19 cellular contexts compared by ENCODE assay signal in genomic region chr9:135227641-135228251, GRCh38.
"Had no signal": no experiment of that assay in that cellular context is flagged by ENCODE, and none has a peak within 500 bp of the region (broad histone marks: within the 10 kb centered on the region; RNA-seq: fewer than 3 reads in every experiment).

No MANE protein-coding gene starts in this region.

- H3K27ac ChIP-seq: adrenal gland, breast epithelium, left lung, thoracic aorta, WERI-Rb-1 had no signal

- H3K4me3 Mint-ChIP-seq: activated naive CD8-positive, alpha-beta T cell; activated T-cell treated with anti-CD3 and anti-CD28 coated beads, Interleukin-2, amount 50 U/mL, for 24 hours; activated T-helper 17 cell treated with anti-CD3 and anti-CD28 coated beads, Interleukin-2, amount 50 U/mL, for 72 hours; memory B cell; nephron progenitor cell; T-helper 2 cell treated with Interferon-gamma antibody and Interleukin-4, amounts not matched to agents 5 μg/mL and 100 μg/mL, for 36 hours; type B pancreatic cell had no signal

- H3K4me1 Mint-ChIP-seq: activated T-helper 17 cell treated with anti-CD3 and anti-CD28 coated beads, Interleukin-2, amount 50 U/mL, for 72 hours; memory B cell had no signal

- H3K36me3 ChIP-seq: adrenal gland, breast epithelium, left lung, thoracic aorta, WERI-Rb-1 had no signal

- H3K27ac Mint-ChIP-seq: activated naive CD8-positive, alpha-beta T cell; activated T-cell treated with anti-CD3 and anti-CD28 coated beads, Interleukin-2, amount 50 U/mL, for 24 hours; activated T-helper 17 cell treated with anti-CD3 and anti-CD28 coated beads, Interleukin-2, amount 50 U/mL, for 72 hours; memory B cell; T-helper 2 cell treated with Interferon-gamma antibody and Interleukin-4, amounts not matched to agents 5 μg/mL and 100 μg/mL, for 36 hours; type B pancreatic cell had no signal

- DNase-seq: activated naive CD4-positive, alpha-beta T cell; activated T-cell treated with anti-CD3 and anti-CD28 coated beads, Interleukin-2, amount 50 U/mL, for 24 hours; adrenal gland; erythroblast; foreskin fibroblast; nephron progenitor cell; nucleus accumbens; SK-N-SH; stimulated activated CD4-positive, alpha-beta T cell treated with anti-CD3 and anti-CD28 coated beads, Interleukin-4, amount 100 ng/mL, for 24 hours; stimulated activated naive CD4-positive, alpha-beta T cell treated with Interleukin-2 at 50 U/mL for 16 hours; WERI-Rb-1 had no signal

- H3K36me3 Mint-ChIP-seq: activated naive CD8-positive, alpha-beta T cell; memory B cell; type B pancreatic cell had no signal

- H3K4me1 ChIP-seq: adrenal gland, breast epithelium, left lung had no signal

- ATAC-seq: activated T-helper 17 cell treated with anti-CD3 and anti-CD28 coated beads, Interleukin-2, amount 50 U/mL, for 72 hours; left lung had no signal

- H3K9me3 Mint-ChIP-seq: activated T-cell treated with anti-CD3 and anti-CD28 coated beads, Interleukin-2, amount 50 U/mL, for 24 hours; activated T-helper 17 cell treated with anti-CD3 and anti-CD28 coated beads, Interleukin-2, amount 50 U/mL, for 72 hours; nephron progenitor cell; T-helper 2 cell treated with Interferon-gamma antibody and Interleukin-4, amounts not matched to agents 5 μg/mL and 100 μg/mL, for 36 hours; type B pancreatic cell had no signal

- H3K4me3 ChIP-seq: adrenal gland, breast epithelium, left lung, thoracic aorta had no signal

- H3K9me3 ChIP-seq: adrenal gland, breast epithelium, left lung, SK-N-SH, thoracic aorta had no signal
